8 cellular contexts compared by ENCODE assay signal in the genomic region with DNA sequence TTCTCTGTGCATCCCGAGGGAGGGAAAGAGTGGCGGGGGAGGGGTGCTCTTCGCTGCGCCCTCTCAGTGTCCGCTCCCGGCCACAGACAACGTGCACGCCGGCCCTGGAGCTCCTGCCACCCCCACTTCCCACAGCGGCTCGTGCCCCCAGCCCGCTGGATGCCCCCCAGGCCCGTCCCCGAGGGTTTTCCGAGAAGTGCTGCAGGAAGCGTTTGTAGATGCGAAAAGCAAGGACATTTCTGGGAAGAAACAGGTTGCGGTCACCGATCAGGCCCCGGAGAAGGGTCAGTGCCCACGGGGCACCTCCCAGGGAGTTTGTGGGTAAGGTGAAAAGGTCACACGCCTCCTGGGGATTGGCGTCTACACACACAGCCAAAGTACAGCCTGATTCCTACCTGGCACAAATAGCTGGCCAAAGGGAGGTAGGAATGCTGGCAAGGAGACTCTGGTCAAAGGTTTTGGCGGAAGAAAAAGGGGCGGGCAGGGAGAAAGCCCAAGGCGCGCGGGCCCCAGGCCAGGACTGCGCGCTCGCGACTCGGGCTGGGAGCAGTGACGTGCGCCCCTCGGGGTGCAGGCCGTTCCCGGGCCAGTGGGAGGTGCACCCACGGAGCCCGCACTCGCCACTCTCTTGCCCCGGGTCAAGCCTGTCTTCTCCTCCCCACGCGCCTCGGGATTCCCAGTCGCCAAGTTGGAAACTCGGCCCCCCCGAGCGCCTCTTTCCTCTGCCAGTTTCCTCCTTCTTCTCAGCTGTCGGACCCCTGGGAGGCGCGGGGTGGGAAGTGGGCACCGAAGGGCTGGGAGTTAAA. TPM values are rescaled to one million over a fixed set of nuclear protein-coding genes. Genes with fewer than 3 reads are reported as not detected.
DNase-seq lines count a peak whose midpoint lies in the region; ATAC-seq and TF ChIP-seq lines count a peak whose summit lies in the region.

No MANE protein-coding gene starts in this region.

- TF ChIP-seq POLR2A in body of pancreas (IDR thresholded peaks at IDR 0.05), result peak; percentile 64 to 85 (median 79)

- TF ChIP-seq CTCF in body of pancreas (IDR thresholded peaks at IDR 0.05), result peak in 3 of 7 experiments; percentile 12 to 29 (median 12)
- TF ChIP-seq CTCF in CD4-positive, alpha-beta T cell (IDR thresholded peaks at IDR 0.05), result no peak

- peak overlapping the region; percentile 40 for H3K4me3 ChIP-seq in body of pancreas
- H3K4me3 ChIP-seq in iPS-18c (ENCODE audit: insufficient read depth, low read depth, low read length), result peak overlapping the region; percentile 75
- H3K4me3 ChIP-seq in skeletal muscle satellite cell (ENCODE audit: low read length), result peak overlapping the region; percentile 86

- in situ Hi-C loops in Caki2 (cut with HindIII; ENCODE audit: low pct_unique_long_range_greater_than_20kb, low sequenced_read_pairs), result no loop called here

- H3K4me1 Mint-ChIP-seq in CD4-positive, alpha-beta T cell (ENCODE audit: low read depth), result peaks cover 13% of the 10 kb centered on the region

- no peaks in the 10 kb centered on the region for H3K27me3 ChIP-seq in body of pancreas
- no peaks in the 10 kb centered on the region for H3K27me3 ChIP-seq in skeletal muscle satellite cell (ENCODE audit: control insufficient read depth, insufficient read depth, low read length)
- H3K27me3 ChIP-seq in CD4-positive, alpha-beta T cell (ENCODE audit: control insufficient read depth, insufficient read depth, low read length), result peaks cover 62% of the 10 kb centered on the region

- intact Hi-C loops in body of pancreas (cut with DNase I), result no loop called here
- intact Hi-C loops in CD4-positive, alpha-beta T cell (cut with DNase I, micrococcal nuclease), result no loop called here

- H3K27ac ChIP-seq in body of pancreas, result peak overlapping the region; percentile 82 to 95 (median 88)
- no peak overlapping the region for H3K27ac ChIP-seq in CD4-positive, alpha-beta T cell (ENCODE audit: low read depth, low read length)

- no peak overlapping the region for H3K4me3 Mint-ChIP-seq in CD4-positive, alpha-beta T cell

- DNase-seq in Caki2 (ENCODE audit: low read depth), result peak; percentile 87
- peak; percentile 84 for DNase-seq in LHCN-M2 (ENCODE audit: low read depth)
- peak; percentile 74 to 85 (median 80) for DNase-seq in body of pancreas
- DNase-seq in CD4-positive, alpha-beta T cell, result no peak

- 1% methylated on average over 22 to 51 of the region's 53 CpGs for WGBS in body of pancreas, 2 donors

- peak overlapping the region; percentile 95 for H3K9ac ChIP-seq in skeletal muscle satellite cell (ENCODE audit: low read depth, low read length)

- peak overlapping the region; percentile 88 for H3K4me2 ChIP-seq in skeletal muscle satellite cell (ENCODE audit: low read length)

- peaks cover 29% of the 10 kb centered on the region for H3K4me1 ChIP-seq in body of pancreas
- peaks cover 53% of the 10 kb centered on the region for H3K4me1 ChIP-seq in skeletal muscle satellite cell (ENCODE audit: control insufficient read depth, insufficient read depth, low read length)

- ATAC-seq in body of pancreas (peak; percentile 72), GM18861 (IDR thresholded peaks at IDR 0.05; ENCODE audit: unreplicated experiment) (no peak), GM18502 (IDR thresholded peaks at IDR 0.05; ENCODE audit: poor library complexity, unreplicated experiment) (no peak)
- ATAC-seq in CD4-positive, alpha-beta T cell (ENCODE audit: poor library complexity), result no peak

- CTCF ChIA-PET in CD4-positive, alpha-beta T cell (lab: Charles Lee), result no interaction called here

- peaks cover 58% of the 10 kb centered on the region for H3K27me3 Mint-ChIP-seq in CD4-positive, alpha-beta T cell

- H3K36me3 Mint-ChIP-seq in CD4-positive, alpha-beta T cell (ENCODE audit: low read depth), result no peaks in the 10 kb centered on the region

- H3K27ac Mint-ChIP-seq in CD4-positive, alpha-beta T cell, result no peak overlapping the region

- no peaks in the 10 kb centered on the region for H3K9me3 Mint-ChIP-seq in CD4-positive, alpha-beta T cell

- H3K9me3 ChIP-seq in body of pancreas (no peaks in the 10 kb centered on the region), iPS-18c (ENCODE audit: control insufficient read depth, insufficient read depth, low read length) (peaks cover 5% of the 10 kb centered on the region), skeletal muscle satellite cell (replicated peaks; ENCODE audit: low read length) (no peaks in the 10 kb centered on the region)
- no peaks in the 10 kb centered on the region for H3K9me3 ChIP-seq in CD4-positive, alpha-beta T cell (ENCODE audit: control insufficient read depth, low read length)

- H3K36me3 ChIP-seq in body of pancreas (replicated peaks in 1 of 2; ENCODE audit: insufficient read depth in 1 of 2, low read depth in 2 of 2) (no peaks in the 10 kb centered on the region), skeletal muscle satellite cell (ENCODE audit: insufficient read depth, low read length) (peaks cover 16% of the 10 kb centered on the region)

- POLR2A ChIA-PET in CD4-positive, alpha-beta T cell (lab: Charles Lee), result interaction anchor here (0.6 kb wide), 1 partner anchor 143 kb away, joined by 3 read pairs; no protein-coding TSS in a partner anchor

RNA-seq across cellular contexts. Expression of a gene that starts 1.5 kb away (rescaled TPM):
- 18.1 and 18.4 TPM in 2 replicates for total RNA-seq in Caki2 (2014; rRNA removed; shearing (Covaris generic); ENCODE audit: low replicate concordance)
- 174 and 181 TPM in 2 replicates for total RNA-seq in LHCN-M2 (2014; rRNA removed)
- polyA plus RNA-seq in LHCN-M2 (2012), result 76.1 TPM
- total RNA-seq in body of pancreas, result 10 to 100 TPM; 37.6 to 62.6 TPM
- 292 and 302 TPM in 2 replicates for total RNA-seq in skeletal muscle satellite cell (2012; rRNA removed)
- under 1 TPM in 1 of 2 experiments, not detected in 1; 0.06 TPM for total RNA-seq in CD4-positive, alpha-beta T cell

Comparison
In these comparisons a context has a peak if more than half of its experiments do, and no peak if none do; other contexts are left out.
1. DNase-seq: peak in Caki2 (single experiment), LHCN-M2 (single experiment) and body of pancreas (4 of 4); none in CD4-positive, alpha-beta T cell (0 of 10).
2. RNA of a gene that starts 1.5 kb away (total RNA-seq): 174 to 181 TPM in LHCN-M2, 37.6 to 62.6 TPM in body of pancreas and 18.1 to 18.4 TPM in Caki2; 0.06 TPM in CD4-positive, alpha-beta T cell; every median in the first group is over 10 times any median in the second.
3. Peak in every context shown above with its lines, with median percentiles within 50 percentile points of each other: H3K4me3 ChIP-seq.